ENCODE assay signal across 1 cellular context in the genomic region with DNA sequence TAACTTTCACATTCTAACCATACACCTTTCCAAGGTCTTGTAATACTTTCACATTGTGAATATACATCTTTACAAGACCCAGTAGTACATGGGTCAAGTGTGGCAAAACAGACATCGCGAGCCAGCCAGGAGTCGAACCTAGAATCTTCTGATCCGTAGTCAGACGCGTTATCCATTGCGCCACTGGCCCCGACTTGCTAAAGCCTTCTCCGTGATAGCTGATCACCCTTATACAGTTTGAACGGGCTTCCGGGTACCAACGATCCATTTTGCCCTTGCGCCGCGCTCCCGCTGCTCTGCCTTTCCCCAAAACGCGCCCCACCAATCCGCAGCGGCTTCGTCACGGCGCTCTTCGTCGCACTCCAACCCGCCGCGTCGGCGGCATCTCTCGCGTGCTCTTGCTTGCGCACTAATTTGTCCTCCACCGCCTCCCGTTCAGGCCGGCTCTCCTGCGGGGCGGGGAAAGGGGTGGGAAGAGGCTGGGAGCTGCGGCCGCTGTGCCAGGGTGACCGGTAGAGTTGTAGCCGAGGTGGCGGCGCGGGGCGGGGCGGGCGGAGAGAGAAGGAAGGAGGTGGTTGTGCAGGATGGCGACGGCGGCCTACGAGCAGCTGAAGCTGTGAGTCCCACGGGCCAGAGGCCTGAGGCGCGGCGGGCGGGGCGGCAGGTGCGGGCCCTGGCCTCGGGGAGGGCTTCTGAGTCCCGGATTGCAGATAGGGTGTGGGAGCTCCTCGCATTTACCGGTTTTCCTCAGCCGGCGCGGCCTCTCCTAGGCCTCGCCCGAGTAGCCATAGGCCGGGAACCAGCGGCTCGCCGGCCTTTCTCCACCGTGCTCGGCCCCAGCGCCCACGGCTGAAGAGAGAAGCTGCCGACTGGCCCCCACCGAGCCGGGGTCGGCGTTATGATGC.
TF ChIP-seq lines count a peak whose summit lies in the region.

A gene with protein sequence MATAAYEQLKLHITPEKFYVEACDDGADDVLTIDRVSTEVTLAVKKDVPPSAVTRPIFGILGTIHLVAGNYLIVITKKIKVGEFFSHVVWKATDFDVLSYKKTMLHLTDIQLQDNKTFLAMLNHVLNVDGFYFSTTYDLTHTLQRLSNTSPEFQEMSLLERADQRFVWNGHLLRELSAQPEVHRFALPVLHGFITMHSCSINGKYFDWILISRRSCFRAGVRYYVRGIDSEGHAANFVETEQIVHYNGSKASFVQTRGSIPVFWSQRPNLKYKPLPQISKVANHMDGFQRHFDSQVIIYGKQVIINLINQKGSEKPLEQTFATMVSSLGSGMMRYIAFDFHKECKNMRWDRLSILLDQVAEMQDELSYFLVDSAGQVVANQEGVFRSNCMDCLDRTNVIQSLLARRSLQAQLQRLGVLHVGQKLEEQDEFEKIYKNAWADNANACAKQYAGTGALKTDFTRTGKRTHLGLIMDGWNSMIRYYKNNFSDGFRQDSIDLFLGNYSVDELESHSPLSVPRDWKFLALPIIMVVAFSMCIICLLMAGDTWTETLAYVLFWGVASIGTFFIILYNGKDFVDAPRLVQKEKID (plus strand): TSS at position 515 of the 905 bp plus-strand sequence. CDS start 70 bp downstream, at position 585.

TF ChIP-seq in HepG2, 621 proteins besides CTCF, POLR2A, EP300 and RAD21 (continued from another document and continues in another):
- TF ChIP-seq, protein P1, sequence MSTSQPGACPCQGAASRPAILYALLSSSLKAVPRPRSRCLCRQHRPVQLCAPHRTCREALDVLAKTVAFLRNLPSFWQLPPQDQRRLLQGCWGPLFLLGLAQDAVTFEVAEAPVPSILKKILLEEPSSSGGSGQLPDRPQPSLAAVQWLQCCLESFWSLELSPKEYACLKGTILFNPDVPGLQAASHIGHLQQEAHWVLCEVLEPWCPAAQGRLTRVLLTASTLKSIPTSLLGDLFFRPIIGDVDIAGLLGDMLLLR (CRISPR knock-in tag; IDR thresholded peaks at IDR 0.05) = peak; percentile 58; the same call in 1 of the 2 replicates
- peak; percentile 60 for TF ChIP-seq SOX5 (CRISPR knock-in tag; IDR thresholded peaks at IDR 0.05; ENCODE audit: borderline replicate concordance)
- TF ChIP-seq, protein P2, sequence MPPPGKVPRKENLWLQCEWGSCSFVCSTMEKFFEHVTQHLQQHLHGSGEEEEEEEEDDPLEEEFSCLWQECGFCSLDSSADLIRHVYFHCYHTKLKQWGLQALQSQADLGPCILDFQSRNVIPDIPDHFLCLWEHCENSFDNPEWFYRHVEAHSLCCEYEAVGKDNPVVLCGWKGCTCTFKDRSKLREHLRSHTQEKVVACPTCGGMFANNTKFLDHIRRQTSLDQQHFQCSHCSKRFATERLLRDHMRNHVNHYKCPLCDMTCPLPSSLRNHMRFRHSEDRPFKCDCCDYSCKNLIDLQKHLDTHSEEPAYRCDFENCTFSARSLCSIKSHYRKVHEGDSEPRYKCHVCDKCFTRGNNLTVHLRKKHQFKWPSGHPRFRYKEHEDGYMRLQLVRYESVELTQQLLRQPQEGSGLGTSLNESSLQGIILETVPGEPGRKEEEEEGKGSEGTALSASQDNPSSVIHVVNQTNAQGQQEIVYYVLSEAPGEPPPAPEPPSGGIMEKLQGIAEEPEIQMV (CRISPR knock-in tag; IDR thresholded peaks at IDR 0.05; ENCODE audit: low read depth) = peak; percentile 46; the same call in 1 of the 2 replicates
- TF ChIP-seq NFIC (IDR thresholded peaks at IDR 0.05; ENCODE audit: low read length) = no peak
- TF ChIP-seq, protein P3, sequence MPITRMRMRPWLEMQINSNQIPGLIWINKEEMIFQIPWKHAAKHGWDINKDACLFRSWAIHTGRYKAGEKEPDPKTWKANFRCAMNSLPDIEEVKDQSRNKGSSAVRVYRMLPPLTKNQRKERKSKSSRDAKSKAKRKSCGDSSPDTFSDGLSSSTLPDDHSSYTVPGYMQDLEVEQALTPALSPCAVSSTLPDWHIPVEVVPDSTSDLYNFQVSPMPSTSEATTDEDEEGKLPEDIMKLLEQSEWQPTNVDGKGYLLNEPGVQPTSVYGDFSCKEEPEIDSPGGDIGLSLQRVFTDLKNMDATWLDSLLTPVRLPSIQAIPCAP (CRISPR knock-in tag; IDR thresholded peaks at IDR 0.05; ENCODE audit: low read depth) = no peak
- TF ChIP-seq GLI4 (CRISPR knock-in tag; IDR thresholded peaks at IDR 0.05; ENCODE audit: borderline replicate concordance) = peak; percentile 52; the same call in 1 of the 2 replicates
- no peak for TF ChIP-seq STAT5B (CRISPR knock-in tag; IDR thresholded peaks at IDR 0.05)
- peak; percentile 30; the same call in 1 of the 2 replicates for TF ChIP-seq ZNF605 (CRISPR knock-in tag; IDR thresholded peaks at IDR 0.05)
- TF ChIP-seq, protein P4, sequence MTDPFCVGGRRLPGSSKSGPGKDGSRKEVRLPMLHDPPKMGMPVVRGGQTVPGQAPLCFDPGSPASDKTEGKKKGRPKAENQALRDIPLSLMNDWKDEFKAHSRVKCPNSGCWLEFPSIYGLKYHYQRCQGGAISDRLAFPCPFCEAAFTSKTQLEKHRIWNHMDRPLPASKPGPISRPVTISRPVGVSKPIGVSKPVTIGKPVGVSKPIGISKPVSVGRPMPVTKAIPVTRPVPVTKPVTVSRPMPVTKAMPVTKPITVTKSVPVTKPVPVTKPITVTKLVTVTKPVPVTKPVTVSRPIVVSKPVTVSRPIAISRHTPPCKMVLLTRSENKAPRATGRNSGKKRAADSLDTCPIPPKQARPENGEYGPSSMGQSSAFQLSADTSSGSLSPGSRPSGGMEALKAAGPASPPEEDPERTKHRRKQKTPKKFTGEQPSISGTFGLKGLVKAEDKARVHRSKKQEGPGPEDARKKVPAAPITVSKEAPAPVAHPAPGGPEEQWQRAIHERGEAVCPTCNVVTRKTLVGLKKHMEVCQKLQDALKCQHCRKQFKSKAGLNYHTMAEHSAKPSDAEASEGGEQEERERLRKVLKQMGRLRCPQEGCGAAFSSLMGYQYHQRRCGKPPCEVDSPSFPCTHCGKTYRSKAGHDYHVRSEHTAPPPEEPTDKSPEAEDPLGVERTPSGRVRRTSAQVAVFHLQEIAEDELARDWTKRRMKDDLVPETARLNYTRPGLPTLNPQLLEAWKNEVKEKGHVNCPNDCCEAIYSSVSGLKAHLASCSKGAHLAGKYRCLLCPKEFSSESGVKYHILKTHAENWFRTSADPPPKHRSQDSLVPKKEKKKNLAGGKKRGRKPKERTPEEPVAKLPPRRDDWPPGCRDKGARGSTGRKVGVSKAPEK (CRISPR knock-in tag; IDR thresholded peaks at IDR 0.05; ENCODE audit: borderline replicate concordance) = no peak
- TF ChIP-seq, protein P5, sequence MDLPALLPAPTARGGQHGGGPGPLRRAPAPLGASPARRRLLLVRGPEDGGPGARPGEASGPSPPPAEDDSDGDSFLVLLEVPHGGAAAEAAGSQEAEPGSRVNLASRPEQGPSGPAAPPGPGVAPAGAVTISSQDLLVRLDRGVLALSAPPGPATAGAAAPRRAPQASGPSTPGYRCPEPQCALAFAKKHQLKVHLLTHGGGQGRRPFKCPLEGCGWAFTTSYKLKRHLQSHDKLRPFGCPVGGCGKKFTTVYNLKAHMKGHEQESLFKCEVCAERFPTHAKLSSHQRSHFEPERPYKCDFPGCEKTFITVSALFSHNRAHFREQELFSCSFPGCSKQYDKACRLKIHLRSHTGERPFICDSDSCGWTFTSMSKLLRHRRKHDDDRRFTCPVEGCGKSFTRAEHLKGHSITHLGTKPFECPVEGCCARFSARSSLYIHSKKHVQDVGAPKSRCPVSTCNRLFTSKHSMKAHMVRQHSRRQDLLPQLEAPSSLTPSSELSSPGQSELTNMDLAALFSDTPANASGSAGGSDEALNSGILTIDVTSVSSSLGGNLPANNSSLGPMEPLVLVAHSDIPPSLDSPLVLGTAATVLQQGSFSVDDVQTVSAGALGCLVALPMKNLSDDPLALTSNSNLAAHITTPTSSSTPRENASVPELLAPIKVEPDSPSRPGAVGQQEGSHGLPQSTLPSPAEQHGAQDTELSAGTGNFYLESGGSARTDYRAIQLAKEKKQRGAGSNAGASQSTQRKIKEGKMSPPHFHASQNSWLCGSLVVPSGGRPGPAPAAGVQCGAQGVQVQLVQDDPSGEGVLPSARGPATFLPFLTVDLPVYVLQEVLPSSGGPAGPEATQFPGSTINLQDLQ (CRISPR knock-in tag; IDR thresholded peaks at IDR 0.05) = peak; percentile 78; the same call in 1 of the 2 replicates
- TF ChIP-seq CHD2 (IDR thresholded peaks at IDR 0.05; ENCODE audit: low read depth, low read length) = peak; percentile 87
- TF ChIP-seq ZNF329 (CRISPR knock-in tag; IDR thresholded peaks at IDR 0.05; ENCODE audit: low read depth) = 0 out of 2 replicates have a peak, but pooled peaks have one; percentile 59
- TF ChIP-seq, protein P6, sequence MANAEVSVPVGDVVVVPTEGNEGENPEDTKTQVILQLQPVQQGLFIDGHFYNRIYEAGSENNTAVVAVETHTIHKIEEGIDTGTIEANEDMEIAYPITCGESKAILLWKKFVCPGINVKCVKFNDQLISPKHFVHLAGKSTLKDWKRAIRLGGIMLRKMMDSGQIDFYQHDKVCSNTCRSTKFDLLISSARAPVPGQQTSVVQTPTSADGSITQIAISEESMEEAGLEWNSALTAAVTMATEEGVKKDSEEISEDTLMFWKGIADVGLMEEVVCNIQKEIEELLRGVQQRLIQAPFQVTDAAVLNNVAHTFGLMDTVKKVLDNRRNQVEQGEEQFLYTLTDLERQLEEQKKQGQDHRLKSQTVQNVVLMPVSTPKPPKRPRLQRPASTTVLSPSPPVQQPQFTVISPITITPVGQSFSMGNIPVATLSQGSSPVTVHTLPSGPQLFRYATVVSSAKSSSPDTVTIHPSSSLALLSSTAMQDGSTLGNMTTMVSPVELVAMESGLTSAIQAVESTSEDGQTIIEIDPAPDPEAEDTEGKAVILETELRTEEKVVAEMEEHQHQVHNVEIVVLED (CRISPR knock-in tag; IDR thresholded peaks at IDR 0.05; ENCODE audit: borderline replicate concordance) = peak; percentile 97
- TF ChIP-seq, protein P7, sequence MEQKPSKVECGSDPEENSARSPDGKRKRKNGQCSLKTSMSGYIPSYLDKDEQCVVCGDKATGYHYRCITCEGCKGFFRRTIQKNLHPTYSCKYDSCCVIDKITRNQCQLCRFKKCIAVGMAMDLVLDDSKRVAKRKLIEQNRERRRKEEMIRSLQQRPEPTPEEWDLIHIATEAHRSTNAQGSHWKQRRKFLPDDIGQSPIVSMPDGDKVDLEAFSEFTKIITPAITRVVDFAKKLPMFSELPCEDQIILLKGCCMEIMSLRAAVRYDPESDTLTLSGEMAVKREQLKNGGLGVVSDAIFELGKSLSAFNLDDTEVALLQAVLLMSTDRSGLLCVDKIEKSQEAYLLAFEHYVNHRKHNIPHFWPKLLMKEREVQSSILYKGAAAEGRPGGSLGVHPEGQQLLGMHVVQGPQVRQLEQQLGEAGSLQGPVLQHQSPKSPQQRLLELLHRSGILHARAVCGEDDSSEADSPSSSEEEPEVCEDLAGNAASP (CRISPR knock-in tag; IDR thresholded peaks at IDR 0.05; ENCODE audit: borderline replicate concordance) = peak; percentile 6
- TF ChIP-seq ZNF343 (CRISPR knock-in tag; IDR thresholded peaks at IDR 0.05) = peak; percentile 62
- TF ChIP-seq HDAC2 (CRISPR knock-in tag; IDR thresholded peaks at IDR 0.05) = peak; percentile 57
- TF ChIP-seq, protein P8, sequence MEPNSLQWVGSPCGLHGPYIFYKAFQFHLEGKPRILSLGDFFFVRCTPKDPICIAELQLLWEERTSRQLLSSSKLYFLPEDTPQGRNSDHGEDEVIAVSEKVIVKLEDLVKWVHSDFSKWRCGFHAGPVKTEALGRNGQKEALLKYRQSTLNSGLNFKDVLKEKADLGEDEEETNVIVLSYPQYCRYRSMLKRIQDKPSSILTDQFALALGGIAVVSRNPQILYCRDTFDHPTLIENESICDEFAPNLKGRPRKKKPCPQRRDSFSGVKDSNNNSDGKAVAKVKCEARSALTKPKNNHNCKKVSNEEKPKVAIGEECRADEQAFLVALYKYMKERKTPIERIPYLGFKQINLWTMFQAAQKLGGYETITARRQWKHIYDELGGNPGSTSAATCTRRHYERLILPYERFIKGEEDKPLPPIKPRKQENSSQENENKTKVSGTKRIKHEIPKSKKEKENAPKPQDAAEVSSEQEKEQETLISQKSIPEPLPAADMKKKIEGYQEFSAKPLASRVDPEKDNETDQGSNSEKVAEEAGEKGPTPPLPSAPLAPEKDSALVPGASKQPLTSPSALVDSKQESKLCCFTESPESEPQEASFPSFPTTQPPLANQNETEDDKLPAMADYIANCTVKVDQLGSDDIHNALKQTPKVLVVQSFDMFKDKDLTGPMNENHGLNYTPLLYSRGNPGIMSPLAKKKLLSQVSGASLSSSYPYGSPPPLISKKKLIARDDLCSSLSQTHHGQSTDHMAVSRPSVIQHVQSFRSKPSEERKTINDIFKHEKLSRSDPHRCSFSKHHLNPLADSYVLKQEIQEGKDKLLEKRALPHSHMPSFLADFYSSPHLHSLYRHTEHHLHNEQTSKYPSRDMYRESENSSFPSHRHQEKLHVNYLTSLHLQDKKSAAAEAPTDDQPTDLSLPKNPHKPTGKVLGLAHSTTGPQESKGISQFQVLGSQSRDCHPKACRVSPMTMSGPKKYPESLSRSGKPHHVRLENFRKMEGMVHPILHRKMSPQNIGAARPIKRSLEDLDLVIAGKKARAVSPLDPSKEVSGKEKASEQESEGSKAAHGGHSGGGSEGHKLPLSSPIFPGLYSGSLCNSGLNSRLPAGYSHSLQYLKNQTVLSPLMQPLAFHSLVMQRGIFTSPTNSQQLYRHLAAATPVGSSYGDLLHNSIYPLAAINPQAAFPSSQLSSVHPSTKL (CRISPR knock-in tag; IDR thresholded peaks at IDR 0.05) = peak; percentile 70
- TF ChIP-seq NAIF1 (CRISPR knock-in tag; IDR thresholded peaks at IDR 0.05; ENCODE audit: borderline replicate concordance) = peak; percentile 88
- TF ChIP-seq ZNF317 (CRISPR knock-in tag; IDR thresholded peaks at IDR 0.05) = peak; percentile 22; the same call in 1 of the 2 replicates
- TF ChIP-seq MEIS2 (CRISPR knock-in tag; IDR thresholded peaks at IDR 0.05) = peak; percentile 60
- TF ChIP-seq ZNF354B (CRISPR knock-in tag; IDR thresholded peaks at IDR 0.05) = no peak
- no peak for TF ChIP-seq ZNF234 (CRISPR knock-in tag; conservative IDR thresholded peaks at IDR 0.05)
- TF ChIP-seq TOE1 (CRISPR knock-in tag; IDR thresholded peaks at IDR 0.05) = peak; percentile 68
- no peak for TF ChIP-seq REXO4 (CRISPR knock-in tag; IDR thresholded peaks at IDR 0.05; ENCODE audit: borderline replicate concordance)
- no peak for TF ChIP-seq ZNF225 (CRISPR knock-in tag; IDR thresholded peaks at IDR 0.05)
- TF ChIP-seq ZNF557 (CRISPR knock-in tag; IDR thresholded peaks at IDR 0.05) = peak; percentile 25; the same call in 1 of the 2 replicates
- TF ChIP-seq ELF1 (CRISPR knock-in tag; IDR thresholded peaks at IDR 0.05) = peak; percentile 96
- TF ChIP-seq THAP11 (CRISPR knock-in tag; IDR thresholded peaks at IDR 0.05) = peak; percentile 92
- TF ChIP-seq, protein P9, sequence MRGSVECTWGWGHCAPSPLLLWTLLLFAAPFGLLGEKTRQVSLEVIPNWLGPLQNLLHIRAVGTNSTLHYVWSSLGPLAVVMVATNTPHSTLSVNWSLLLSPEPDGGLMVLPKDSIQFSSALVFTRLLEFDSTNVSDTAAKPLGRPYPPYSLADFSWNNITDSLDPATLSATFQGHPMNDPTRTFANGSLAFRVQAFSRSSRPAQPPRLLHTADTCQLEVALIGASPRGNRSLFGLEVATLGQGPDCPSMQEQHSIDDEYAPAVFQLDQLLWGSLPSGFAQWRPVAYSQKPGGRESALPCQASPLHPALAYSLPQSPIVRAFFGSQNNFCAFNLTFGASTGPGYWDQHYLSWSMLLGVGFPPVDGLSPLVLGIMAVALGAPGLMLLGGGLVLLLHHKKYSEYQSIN (CRISPR knock-in tag; IDR thresholded peaks at IDR 0.05; ENCODE audit: borderline replicate concordance) = no peak
- peak; percentile 54; the same call in 1 of the 2 replicates for TF ChIP-seq ZNF619 (CRISPR knock-in tag; IDR thresholded peaks at IDR 0.05)
